In genomic region chr17:7478276-7479138, GRCh38 we compare ENCODE assay signal across 8 cellular contexts. TPM values are rescaled to one million over a fixed set of nuclear protein-coding genes. Genes with fewer than 3 reads are reported as not detected.
A peak's percentile ranks its signal among the peaks of the same experiment; 100 is the strongest.
DNase-seq lines count a peak whose midpoint lies in the region; ATAC-seq and TF ChIP-seq lines count a peak whose summit lies in the region.

No MANE protein-coding gene starts in this region.

- no peaks in the 10 kb centered on the region for H3K27me3 ChIP-seq in HUES64 (ENCODE audit: insufficient read depth, low read length)
- H3K27me3 ChIP-seq in left lung: no peaks in the 10 kb centered on the region

- H3K27me3 Mint-ChIP-seq in activated CD4-positive, alpha-beta T cell treated with anti-CD3 and anti-CD28 coated beads, Interleukin-2, amount 10 ng/mL, durations not matched to agents 24 days and 14 days: no peaks in the 10 kb centered on the region

- no peaks in the 10 kb centered on the region for H3K9me3 ChIP-seq in HUES64 (ENCODE audit: insufficient read depth, low read depth, low read length)
- H3K9me3 ChIP-seq in left lung: no peaks in the 10 kb centered on the region

- H3K36me3 Mint-ChIP-seq in activated CD4-positive, alpha-beta T cell treated with anti-CD3 and anti-CD28 coated beads, Interleukin-2, amount 10 ng/mL, durations not matched to agents 24 days and 14 days (ENCODE audit: low read depth): peaks cover 7% of the 10 kb centered on the region

- WGBS in HUES64: 37% methylated on average over 36 of the region's 36 CpGs

- peaks cover 33% of the 10 kb centered on the region for H3K4me1 ChIP-seq in HUES64 (ENCODE audit: insufficient read depth, low read length)
- peaks cover 35 to 65% of the 10 kb centered on the region in 2 donors for H3K4me1 ChIP-seq in left lung

- H3K27ac Mint-ChIP-seq in activated CD4-positive, alpha-beta T cell treated with anti-CD3 and anti-CD28 coated beads, Interleukin-2, amount 10 ng/mL, durations not matched to agents 24 days and 14 days: peak overlapping the region; percentile 78

- H3K4me1 Mint-ChIP-seq in activated CD4-positive, alpha-beta T cell treated with anti-CD3 and anti-CD28 coated beads, Interleukin-2, amount 10 ng/mL, durations not matched to agents 24 days and 14 days: peaks cover 51% of the 10 kb centered on the region

- H3K27ac ChIP-seq in HUES64 (ENCODE audit: low read depth, low read length) (peak overlapping the region; percentile 66), coronary artery (peak overlapping the region; percentile 99 to 100), left lung (peak overlapping the region; percentile 93 to 100)

- no peaks in the 10 kb centered on the region for H3K9me3 Mint-ChIP-seq in activated CD4-positive, alpha-beta T cell treated with anti-CD3 and anti-CD28 coated beads, Interleukin-2, amount 10 ng/mL, durations not matched to agents 24 days and 14 days

- intact Hi-C loops in activated CD4-positive, alpha-beta T cell treated with anti-CD3 and anti-CD28 coated beads, Interleukin-2, amount 10 ng/mL, durations not matched to agents 24 days and 14 days (cut with micrococcal nuclease): loop anchor here (1.0 kb wide), 1 partner anchor 22 kb away; no protein-coding TSS in a partner anchor
- intact Hi-C loops in left lung (cut with DNase I): no loop called here

- H3K4me3 Mint-ChIP-seq in activated CD4-positive, alpha-beta T cell treated with anti-CD3 and anti-CD28 coated beads, Interleukin-2, amount 10 ng/mL, durations not matched to agents 24 days and 14 days: peak overlapping the region; percentile 90

- ATAC-seq in left lung (peak; percentile 31), GM21447 (IDR thresholded peaks at IDR 0.05; ENCODE audit: unreplicated experiment) (no peak), GM18858 (IDR thresholded peaks at IDR 0.05; ENCODE audit: unreplicated experiment) (no peak)

- TF ChIP-seq CTCF in AG09309 (IDR thresholded peaks at IDR 0.05; ENCODE audit: control insufficient read depth, insufficient read depth, low read depth, low read length, missing control alignments) (no peak), coronary artery (IDR thresholded peaks at IDR 0.05) (no peak), left lung (IDR thresholded peaks at IDR 0.05) (no peak)

- H3K9ac ChIP-seq in HUES64 (ENCODE audit: low read depth, low read length): peak overlapping the region; percentile 76

- DNase-seq in AG09309 (ENCODE audit: low read depth): no peak
- peak; percentile 88 for DNase-seq in activated CD4-positive, alpha-beta T cell treated with anti-CD3 and anti-CD28 coated beads, Interleukin-2, amount 10 ng/mL, durations not matched to agents 24 days and 14 days
- DNase-seq in coronary artery (ENCODE audit: low spot score): no peak
- peak; percentile 67 to 88 for DNase-seq in left lung
- DNase-seq in stimulated activated CD4-positive, alpha-beta T cell treated with anti-CD3 and anti-CD28 coated beads, Interleukin-4, amount 100 ng/mL, for 24 hours: peak; percentile 54

- H3K36me3 ChIP-seq in HUES64 (ENCODE audit: insufficient read depth, low read length): no peaks in the 10 kb centered on the region
- H3K36me3 ChIP-seq in left lung: no peaks in the 10 kb centered on the region

- H3K4me3 ChIP-seq in AG09309 (ENCODE audit: control insufficient read depth, low read depth, low read length) (peak overlapping the region; percentile 52), HUES64 (ENCODE audit: low read length) (peak overlapping the region; percentile 60), coronary artery (peak overlapping the region; percentile 96), left lung (peak overlapping the region; percentile 78 to 86)

RNA-seq across cellular contexts. Expression of gene ZBTB4, which starts 0.9 kb away (rescaled TPM):
- 7.1 TPM for polyA plus RNA-seq in HUES64 (2013, experiment 1 of 2)
- 8.7 TPM for polyA plus RNA-seq in HUES64 (2013, experiment 2 of 2)
- 16.0 and 16.1 TPM in 2 replicates for total RNA-seq in activated CD4-positive, alpha-beta T cell treated with anti-CD3 and anti-CD28 coated beads, Interleukin-2, amount 10 ng/mL, durations not matched to agents 24 days and 14 days
- total RNA-seq in left lung: 10 to 100 TPM; 46.2 to 63.2 TPM

RNA-seq across cellular contexts. Expression of gene SLC35G6, which starts 2.7 kb away (rescaled TPM):
- polyA plus RNA-seq in HUES64 (2013, experiment 1 of 2): not detected
- not detected for polyA plus RNA-seq in HUES64 (2013, experiment 2 of 2)
- total RNA-seq in activated CD4-positive, alpha-beta T cell treated with anti-CD3 and anti-CD28 coated beads, Interleukin-2, amount 10 ng/mL, durations not matched to agents 24 days and 14 days: not detected in 2 replicates
- total RNA-seq in left lung: not detected

RNA-seq across cellular contexts. Expression of gene POLR2A, which starts 5.7 kb away (rescaled TPM):
- polyA plus RNA-seq in HUES64 (2013, experiment 1 of 2): 68.7 TPM
- 73.1 TPM for polyA plus RNA-seq in HUES64 (2013, experiment 2 of 2)
- total RNA-seq in activated CD4-positive, alpha-beta T cell treated with anti-CD3 and anti-CD28 coated beads, Interleukin-2, amount 10 ng/mL, durations not matched to agents 24 days and 14 days: 226 and 230 TPM in 2 replicates
- 100 to 1,000 TPM in 1 of 2 donors, 10 to 100 TPM in 1; 90.8 to 116 TPM for total RNA-seq in left lung

RNA-seq across cellular contexts. Expression of gene CHRNB1, which starts 33.6 kb away (rescaled TPM):
- polyA plus RNA-seq in HUES64 (2013, experiment 1 of 2): 6.6 TPM
- polyA plus RNA-seq in HUES64 (2013, experiment 2 of 2): 9.4 TPM
- 6.1 and 7.2 TPM in 2 replicates for total RNA-seq in activated CD4-positive, alpha-beta T cell treated with anti-CD3 and anti-CD28 coated beads, Interleukin-2, amount 10 ng/mL, durations not matched to agents 24 days and 14 days
- total RNA-seq in left lung: 10 to 100 TPM; 10.6 to 12.1 TPM

RNA-seq across cellular contexts. Expression of gene FGF11, which starts 39.2 kb away (rescaled TPM):
- 8.2 TPM for polyA plus RNA-seq in HUES64 (2013, experiment 1 of 2)
- 11.3 TPM for polyA plus RNA-seq in HUES64 (2013, experiment 2 of 2)
- total RNA-seq in activated CD4-positive, alpha-beta T cell treated with anti-CD3 and anti-CD28 coated beads, Interleukin-2, amount 10 ng/mL, durations not matched to agents 24 days and 14 days: 9.4 and 9.5 TPM in 2 replicates
- 1 to 10 TPM in 1 of 2 donors, under 1 TPM in 1; 0.97 to 1.7 TPM for total RNA-seq in left lung

Comparison
In these comparisons a context has a peak if more than half of its experiments do, and no peak if none do; other contexts are left out.
1. DNase-seq: peak in activated CD4-positive, alpha-beta T cell treated with anti-CD3 and anti-CD28 coated beads, Interleukin-2, amount 10 ng/mL, durations not matched to agents 24 days and 14 days (single experiment), left lung (2 of 2) and stimulated activated CD4-positive, alpha-beta T cell treated with anti-CD3 and anti-CD28 coated beads, Interleukin-4, amount 100 ng/mL, for 24 hours (single experiment); none in AG09309 (single experiment) and coronary artery (single experiment).
2. Peak in every context shown above with its lines, with median percentiles within 50 percentile points of each other: H3K4me3 ChIP-seq and H3K27ac ChIP-seq.